Comparison of ENCODE assay signal across 1 cellular context in the genomic region with DNA sequence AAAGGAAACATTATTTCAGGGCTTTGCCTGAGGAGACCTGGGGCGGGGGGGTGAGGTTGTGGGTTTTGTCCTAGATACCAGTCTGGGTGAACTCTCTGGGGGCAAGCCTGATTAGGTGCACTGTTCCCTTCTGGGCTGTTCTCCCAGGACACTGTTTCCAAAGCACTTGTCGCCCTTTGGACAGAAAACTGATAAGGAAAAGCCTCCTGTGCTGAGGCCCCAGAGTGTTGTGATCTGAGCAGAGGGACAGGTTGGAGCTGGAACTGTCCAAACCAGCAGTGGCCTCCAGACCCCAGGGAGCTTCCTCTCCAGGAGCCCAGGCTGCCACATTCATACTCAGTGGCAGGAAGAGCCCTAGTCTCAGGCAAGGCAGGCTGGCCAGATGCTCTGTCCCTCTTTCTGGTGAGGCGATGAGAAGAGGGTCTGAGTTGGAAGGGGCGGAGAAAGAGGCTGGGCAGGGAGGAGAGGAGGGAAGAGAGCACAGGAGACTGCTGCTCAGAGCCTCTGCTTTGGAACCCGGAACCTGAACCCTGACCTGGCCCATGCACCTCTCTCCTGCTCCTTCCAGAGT.
TF ChIP-seq lines count a peak whose summit lies in the region.

No MANE protein-coding gene starts in this region.

TF ChIP-seq in K562, 482 proteins besides CTCF, POLR2A, EP300 and RAD21 (continued from another document):
- no peak for TF ChIP-seq PRMT5 (CRISPR knock-in tag; IDR thresholded peaks at IDR 0.05)
- TF ChIP-seq HDAC2 (IDR thresholded peaks at IDR 0.05), result no peak
- TF ChIP-seq NFIC (IDR thresholded peaks at IDR 0.05), result no peak
- no peak for TF ChIP-seq ELF4 (CRISPR knock-in tag; IDR thresholded peaks at IDR 0.05)
- no peak for TF ChIP-seq L3MBTL2 (IDR thresholded peaks at IDR 0.05)
- TF ChIP-seq ERF (CRISPR knock-in tag; IDR thresholded peaks at IDR 0.05), result no peak
- TF ChIP-seq TFAM (CRISPR knock-in tag; conservative IDR thresholded peaks at IDR 0.05), result no peak
- TF ChIP-seq, protein P1, sequence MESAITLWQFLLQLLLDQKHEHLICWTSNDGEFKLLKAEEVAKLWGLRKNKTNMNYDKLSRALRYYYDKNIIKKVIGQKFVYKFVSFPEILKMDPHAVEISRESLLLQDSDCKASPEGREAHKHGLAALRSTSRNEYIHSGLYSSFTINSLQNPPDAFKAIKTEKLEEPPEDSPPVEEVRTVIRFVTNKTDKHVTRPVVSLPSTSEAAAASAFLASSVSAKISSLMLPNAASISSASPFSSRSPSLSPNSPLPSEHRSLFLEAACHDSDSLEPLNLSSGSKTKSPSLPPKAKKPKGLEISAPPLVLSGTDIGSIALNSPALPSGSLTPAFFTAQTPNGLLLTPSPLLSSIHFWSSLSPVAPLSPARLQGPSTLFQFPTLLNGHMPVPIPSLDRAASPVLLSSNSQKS (CRISPR knock-in tag; IDR thresholded peaks at IDR 0.05), result no peak
- no peak for TF ChIP-seq VEZF1 (CRISPR knock-in tag; IDR thresholded peaks at IDR 0.05)
- TF ChIP-seq NELFE (IDR thresholded peaks at IDR 0.05; ENCODE audit: insufficient read depth, insufficient read length), result no peak
- TF ChIP-seq NR2C1 (IDR thresholded peaks at IDR 0.05), result no peak
- no peak for TF ChIP-seq NR2C1 (tag; IDR thresholded peaks at IDR 0.05)
- TF ChIP-seq, protein P2, sequence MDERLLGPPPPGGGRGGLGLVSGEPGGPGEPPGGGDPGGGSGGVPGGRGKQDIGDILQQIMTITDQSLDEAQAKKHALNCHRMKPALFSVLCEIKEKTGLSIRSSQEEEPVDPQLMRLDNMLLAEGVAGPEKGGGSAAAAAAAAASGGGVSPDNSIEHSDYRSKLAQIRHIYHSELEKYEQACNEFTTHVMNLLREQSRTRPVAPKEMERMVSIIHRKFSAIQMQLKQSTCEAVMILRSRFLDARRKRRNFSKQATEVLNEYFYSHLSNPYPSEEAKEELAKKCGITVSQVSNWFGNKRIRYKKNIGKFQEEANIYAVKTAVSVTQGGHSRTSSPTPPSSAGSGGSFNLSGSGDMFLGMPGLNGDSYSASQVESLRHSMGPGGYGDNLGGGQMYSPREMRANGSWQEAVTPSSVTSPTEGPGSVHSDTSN (CRISPR knock-in tag; IDR thresholded peaks at IDR 0.05; ENCODE audit: low read depth), result no peak
- TF ChIP-seq, protein P2 (tag; conservative IDR thresholded peaks at IDR 0.05; ENCODE audit: low read depth), result no peak
- TF ChIP-seq NFE2L1 (tag; IDR thresholded peaks at IDR 0.05; ENCODE audit: borderline replicate concordance, low read depth), result no peak
- no peak for TF ChIP-seq POLR3G (IDR thresholded peaks at IDR 0.05; ENCODE audit: extremely low read depth, insufficient read length, insufficient replicate concordance)
- TF ChIP-seq ZNF583 (CRISPR knock-in tag; IDR thresholded peaks at IDR 0.05), result no peak
- TF ChIP-seq TEAD2 (tag; IDR thresholded peaks at IDR 0.05), result no peak
